ENCODE assay signal across 13 cellular contexts in the genomic region with DNA sequence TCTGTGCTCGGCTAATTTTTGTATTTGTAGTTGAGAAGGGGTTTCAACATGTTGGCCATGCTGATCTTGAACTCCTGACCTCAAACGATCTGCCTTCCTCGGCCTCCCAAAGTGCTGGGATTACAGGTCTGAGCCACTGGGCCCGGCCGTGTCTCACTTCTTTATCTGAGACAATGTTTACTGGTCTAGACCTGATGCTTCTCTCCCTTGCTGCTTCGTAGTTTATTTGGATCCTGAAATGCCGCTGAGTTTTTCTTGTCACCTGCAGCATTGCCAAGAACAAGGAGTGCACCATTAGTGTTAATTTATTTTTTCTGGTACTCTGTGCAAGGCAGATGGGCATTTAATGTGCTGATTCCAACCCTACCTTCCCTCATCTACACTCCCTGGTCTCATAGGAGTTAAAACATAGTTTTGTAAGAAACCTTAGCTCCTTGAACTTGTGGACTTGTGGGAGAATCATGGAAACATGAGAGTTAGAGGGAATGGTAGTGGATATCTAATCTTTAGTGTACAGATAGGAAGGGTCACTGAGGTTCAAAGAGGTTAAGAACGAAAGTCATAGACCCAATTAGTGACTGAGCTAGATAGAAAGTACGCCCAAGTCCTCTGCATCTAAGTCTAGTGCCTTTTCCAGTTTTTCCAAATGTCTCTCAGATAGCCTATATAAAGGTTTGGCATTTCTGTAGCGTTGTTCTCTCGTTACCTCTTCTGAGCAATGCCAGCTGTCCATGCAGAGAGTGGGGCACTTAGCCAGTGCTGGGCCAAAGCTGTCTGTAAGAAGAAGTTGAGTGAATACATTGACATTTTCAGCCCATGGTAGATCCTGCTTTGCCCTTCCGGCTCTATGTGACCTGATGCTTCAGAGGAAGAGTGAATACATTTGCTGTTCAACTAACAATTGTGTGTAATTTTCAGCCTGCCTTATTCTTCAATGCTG.
DNase-seq lines count a peak whose midpoint lies in the region; ATAC-seq, FAIRE-seq and TF ChIP-seq lines count a peak whose summit lies in the region.
"Had no signal": no experiment of that assay in that cellular context is flagged by ENCODE, and none has a peak within 500 bp of the region (broad histone marks: within the 10 kb centered on the region; RNA-seq: fewer than 3 reads in every experiment).

No MANE protein-coding gene starts in this region.

- SMC1A ChIA-PET in GM12878 (lab: Charles Lee; ENCODE audit: uncharacterized antibody, unreplicated experiment): interaction anchor here (1.1 kb wide), 1 partner anchor 23 kb away, joined by 3 read pairs; no protein-coding TSS in a partner anchor

- POLR2A ChIA-PET in GM12878 (lab: Charles Lee): no interaction called here

- peaks cover 60% of the 10 kb centered on the region for H3K4me1 Mint-ChIP-seq in activated naive CD4-positive, alpha-beta T cell treated with anti-CD3 and anti-CD28 coated beads for 36 hours (ENCODE audit: low read depth)

- H3K36me3 ChIP-seq in GM12878 (ENCODE audit: control insufficient read depth in 2 of 2, insufficient read depth in 2 of 2, low read length in 1 of 2) (no peaks in the 10 kb centered on the region), right lobe of liver (no peaks in the 10 kb centered on the region), subcutaneous abdominal adipose tissue (ENCODE audit: control insufficient read depth in 5 of 5, insufficient read depth in 5 of 5, low read length in 5 of 5) (no peaks in the 10 kb centered on the region)
- H3K36me3 ChIP-seq: BE2C, MG63 had no signal

- H3K27ac Mint-ChIP-seq in activated naive CD4-positive, alpha-beta T cell treated with anti-CD3 and anti-CD28 coated beads for 36 hours: no peak overlapping the region

- H3K36me3 Mint-ChIP-seq in activated naive CD4-positive, alpha-beta T cell treated with anti-CD3 and anti-CD28 coated beads for 36 hours (ENCODE audit: low read depth): no peaks in the 10 kb centered on the region

- no peak for FAIRE-seq in GM12878 (lab: Jason Lieb, UNC)
- FAIRE-seq: colon had no signal

- TF ChIP-seq RAD21 in GM12878 (IDR thresholded peaks at IDR 0.05; ENCODE audit: insufficient read depth, low read depth, low read length): no peak

- CTCF ChIA-PET in activated naive CD4-positive, alpha-beta T cell treated with anti-CD3 and anti-CD28 coated beads for 36 hours (lab: Charles Lee): interaction anchor here (0.7 to 1.4 kb wide), 2 partner anchors 521 to 657 kb away, joined by 3 to 8 read pairs; no protein-coding TSS in a partner anchor
- CTCF ChIA-PET in GM12878 (lab: Yijun Ruan, JAX): interaction anchor here (0.6 kb wide), 1 partner anchor 121 kb away, joined by 3 read pairs; no protein-coding TSS in a partner anchor

- H3K9me3 Mint-ChIP-seq in activated naive CD4-positive, alpha-beta T cell treated with anti-CD3 and anti-CD28 coated beads for 36 hours: peaks cover 1% of the 10 kb centered on the region

- no TSS peak for BruUV-seq in GM12878 (replicated peaks; lab: Mats Ljungman, UMichigan)

- H3K27ac ChIP-seq in GM12878 (ENCODE audit: control insufficient read depth, insufficient read depth) (no peak overlapping the region), right lobe of liver (peak overlapping the region; percentile 55 to 88 (median 84)), subcutaneous abdominal adipose tissue (ENCODE audit: low read depth, low read length) (peak overlapping the region; percentile 92)

- ATAC-seq in GM12878 (no peak), right lobe of liver (peak; percentile 13 to 39 (median 26)), GM21825 (IDR thresholded peaks at IDR 0.05; ENCODE audit: unreplicated experiment) (no peak)

- TF ChIP-seq CTCF in GM12878 (IDR thresholded peaks at IDR 0.05 in 2 of 3, conservative IDR thresholded peaks at IDR 0.05 in 1 of 3; ENCODE audit: control insufficient read depth in 2 of 3, extremely low read depth in 1 of 3, insufficient read depth in 1 of 3, low read depth in 3 of 3, low read length in 3 of 3) (no peak), right lobe of liver (IDR thresholded peaks at IDR 0.05) (no peak), GM10266 (IDR thresholded peaks at IDR 0.05; ENCODE audit: control insufficient read depth, insufficient read depth, low read depth, missing control alignments) (no peak)

- peaks cover 0 to 1% of the 10 kb centered on the region in 2 experiments; a peak in 3 of 4 replicates for H3K27me3 ChIP-seq in GM12878 (replicated peaks in 1 of 2; ENCODE audit: control insufficient read depth in 2 of 2, insufficient read depth in 2 of 2, low read length in 1 of 2)
- H3K27me3 ChIP-seq in right lobe of liver: no peaks in the 10 kb centered on the region
- H3K27me3 ChIP-seq in subcutaneous abdominal adipose tissue (ENCODE audit: control insufficient read depth in 5 of 5, insufficient read depth in 4 of 5, low read length in 5 of 5): no peaks in the 10 kb centered on the region
- H3K27me3 ChIP-seq: BE2C, MG63 had no signal

- no peaks in the 10 kb centered on the region for H3K27me3 Mint-ChIP-seq in activated naive CD4-positive, alpha-beta T cell treated with anti-CD3 and anti-CD28 coated beads for 36 hours (ENCODE audit: low read depth)

- WGBS in GM12878 (ENCODE audit: insufficient coverage, insufficient replicate concordance, low lambda C conversion rate, missing lambda C conversion rate): 13% methylated on average over 12 of the region's 12 CpGs
- WGBS in right lobe of liver (ENCODE audit: insufficient coverage, low coverage, low lambda C conversion rate, missing lambda C conversion rate): 40% methylated on average over 12 of the region's 12 CpGs

- H4K20me1 ChIP-seq in GM12878 (ENCODE audit: control insufficient read depth, insufficient read depth): no peaks in the 10 kb centered on the region

- DNase-seq in activated naive CD4-positive, alpha-beta T cell treated with anti-CD3 and anti-CD28 coated beads for 36 hours: no peak
- DNase-seq in activated naive CD4-positive, alpha-beta T cell (lab: John Stamatoyannopoulos, UW): no peak
- DNase-seq in GM12878 (ENCODE audit: low read depth, low spot score): no peak
- DNase-seq in right lobe of liver: peak in 1 of 3 donors; percentile 52
- no peak for DNase-seq in GM10266 (ENCODE audit: extremely low spot score)
- DNase-seq in HK-2 (ENCODE audit: unreplicated experiment): no peak
- DNase-seq: BE2C, HCEC 1CT, MG63, NCI-H748 treated with DMSO at 0.1 percent for 48 hours had no signal

- intact Hi-C loops in activated naive CD4-positive, alpha-beta T cell treated with anti-CD3 and anti-CD28 coated beads for 36 hours (cut with micrococcal nuclease): loop anchor here (5.0 to 10.0 kb wide), 2 partner anchors 246 to 747 kb away; partner anchors contain the start of gene LPP
- intact Hi-C loops in GM12878 (cut with micrococcal nuclease; ENCODE audit: unreplicated experiment) (no loop called here), right lobe of liver (cut with DNase I) (no loop called here)

- no peak overlapping the region for H3K4me3 ChIP-seq in GM12878
- peak overlapping the region; percentile 6 to 35 (median 14) for H3K4me3 ChIP-seq in right lobe of liver
- peak overlapping the region in 4 of 5 donors; percentile 29 to 51 (median 42) for H3K4me3 ChIP-seq in subcutaneous abdominal adipose tissue (ENCODE audit: low read depth in 1 of 5, low read length in 5 of 5)
- H3K4me3 ChIP-seq: MG63 had no signal

- H3K9me3 ChIP-seq in GM12878 (replicated peaks; ENCODE audit: control insufficient read depth, insufficient read depth, low read length) (no peaks in the 10 kb centered on the region; the same call in 1 of the 3 replicates), right lobe of liver (no peaks in the 10 kb centered on the region), subcutaneous abdominal adipose tissue (ENCODE audit: control insufficient read depth in 5 of 5, low read length in 5 of 5) (no peaks in the 10 kb centered on the region)
- H3K9me3 ChIP-seq: BE2C, MG63 had no signal

- TF ChIP-seq POLR2A in GM12878 (IDR thresholded peaks at IDR 0.05; ENCODE audit: low read depth, low read length): no peak
- no peak for TF ChIP-seq POLR2A in right lobe of liver (IDR thresholded peaks at IDR 0.05)

- peak overlapping the region; percentile 71; the same call in 1 of the 2 replicates for H3K4me2 ChIP-seq in GM12878 (ENCODE audit: control insufficient read depth, insufficient read depth)

- no peak overlapping the region for H2AFZ ChIP-seq in GM12878 (ENCODE audit: control insufficient read depth, low read depth, low read length)

- H3K9ac ChIP-seq in GM12878 (ENCODE audit: control insufficient read depth, insufficient read depth, low read length) (no peak overlapping the region), subcutaneous abdominal adipose tissue (ENCODE audit: low read length in 5 of 5) (peak overlapping the region in 3 of 5 donors; percentile 26 to 72 (median 71))

- RAD21 ChIA-PET in GM12878 (lab: Charles Lee; ENCODE audit: unreplicated experiment): interaction anchor here (1.3 kb wide), 1 partner anchor 657 kb away, joined by 3 read pairs; no protein-coding TSS in a partner anchor

- in situ Hi-C loops in GM12878 (cut with MboI): no loop called here

- peak overlapping the region; percentile 2 for H3K4me3 Mint-ChIP-seq in activated naive CD4-positive, alpha-beta T cell treated with anti-CD3 and anti-CD28 coated beads for 36 hours

- H3K79me2 ChIP-seq in GM12878 (ENCODE audit: control insufficient read depth, insufficient read depth, low read length): no peaks in the 10 kb centered on the region

- H3K4me1 ChIP-seq in GM12878 (ENCODE audit: control insufficient read depth, insufficient read depth, low read length): peaks cover 15% of the 10 kb centered on the region
- peaks cover 0 to 81% (median 26%) of the 10 kb centered on the region in 4 donors for H3K4me1 ChIP-seq in right lobe of liver
- peaks cover 0 to 36% (median 32%) of the 10 kb centered on the region in 5 donors for H3K4me1 ChIP-seq in subcutaneous abdominal adipose tissue (ENCODE audit: control insufficient read depth in 5 of 5, insufficient read depth in 5 of 5, low read length in 5 of 5)
- H3K4me1 ChIP-seq: BE2C had no signal

- no peak for TF ChIP-seq EP300 in GM12878 (IDR thresholded peaks at IDR 0.05; ENCODE audit: borderline replicate concordance in 1 of 2, control insufficient read depth in 1 of 2, low read depth in 2 of 2, low read length in 2 of 2)

TF ChIP-seq in GM12878, 131 proteins besides CTCF, POLR2A, EP300 and RAD21 (continues in another document):
- no peak for TF ChIP-seq ZSCAN29 (IDR thresholded peaks at IDR 0.05)
- no peak for TF ChIP-seq CBFB (IDR thresholded peaks at IDR 0.05; ENCODE audit: low read depth)
- no peak for TF ChIP-seq TCF7 (IDR thresholded peaks at IDR 0.05; ENCODE audit: borderline replicate concordance)
- TF ChIP-seq LARP7 (IDR thresholded peaks at IDR 0.05): no peak
- TF ChIP-seq CHD4 (IDR thresholded peaks at IDR 0.05): no peak
- TF ChIP-seq RBBP5 (conservative IDR thresholded peaks at IDR 0.05): no peak

Comparison
In these comparisons a context has a peak if more than half of its experiments do, and no peak if none do; other contexts are left out.
1. ATAC-seq: peak in right lobe of liver (4 of 4); none in GM12878 (single experiment) and GM21825 (single experiment).